1 cellular context compared by ENCODE assay signal in genomic region chr3:15606434-15606891, GRCh38.
TF ChIP-seq lines count a peak whose summit lies in the region.

No MANE protein-coding gene starts in this region.

TF ChIP-seq in HepG2, 621 proteins besides CTCF, POLR2A, EP300 and RAD21 (continued from another document and continues in another):
- no peak for TF ChIP-seq ZNF598 (CRISPR knock-in tag; IDR thresholded peaks at IDR 0.05; ENCODE audit: borderline replicate concordance)
- TF ChIP-seq SIX4 (CRISPR knock-in tag; IDR thresholded peaks at IDR 0.05): no peak
- no peak for TF ChIP-seq AHR (CRISPR knock-in tag; IDR thresholded peaks at IDR 0.05)
- peak; percentile 75; the same call in 1 of the 2 replicates for TF ChIP-seq HMG20A (CRISPR knock-in tag; IDR thresholded peaks at IDR 0.05; ENCODE audit: borderline replicate concordance)
- no peak for TF ChIP-seq ZNF280B (CRISPR knock-in tag; IDR thresholded peaks at IDR 0.05; ENCODE audit: borderline replicate concordance)
- no peak; the same call in 1 of the 2 replicates for TF ChIP-seq HDAC1 (CRISPR knock-in tag; IDR thresholded peaks at IDR 0.05)
- TF ChIP-seq ZNF790 (CRISPR knock-in tag; IDR thresholded peaks at IDR 0.05; ENCODE audit: borderline replicate concordance): no peak
- peak; percentile 96 for TF ChIP-seq MAFF (IDR thresholded peaks at IDR 0.05; ENCODE audit: low read depth, low read length)
- TF ChIP-seq KLF16 (CRISPR knock-in tag; IDR thresholded peaks at IDR 0.05): peak in 1 of 2 experiments; percentile 24; a peak in 1 of 4 replicates
- TF ChIP-seq ZNF883 (CRISPR knock-in tag; IDR thresholded peaks at IDR 0.05; ENCODE audit: not compliant biosample characterization): no peak
- peak; percentile 62; the same call in 1 of the 2 replicates for TF ChIP-seq RXRB (CRISPR knock-in tag; IDR thresholded peaks at IDR 0.05; ENCODE audit: borderline replicate concordance)
- no peak for TF ChIP-seq MYNN (CRISPR knock-in tag; IDR thresholded peaks at IDR 0.05; ENCODE audit: low read depth)
- peak; percentile 70 for TF ChIP-seq HDAC2 (CRISPR knock-in tag; IDR thresholded peaks at IDR 0.05)
- 0 out of 2 replicates have a peak, but pooled peaks have one; percentile 30 for TF ChIP-seq KMT2B (CRISPR knock-in tag; IDR thresholded peaks at IDR 0.05)
- peak; percentile 98 for TF ChIP-seq SOX5 (CRISPR knock-in tag; IDR thresholded peaks at IDR 0.05; ENCODE audit: borderline replicate concordance)
- TF ChIP-seq KLF13 (CRISPR knock-in tag; IDR thresholded peaks at IDR 0.05): no peak
- 0 out of 2 replicates have a peak, but pooled peaks have one; percentile 25 for TF ChIP-seq SMYD3 (CRISPR knock-in tag; IDR thresholded peaks at IDR 0.05)
- peak; percentile 64; the same call in 1 of the 2 replicates for TF ChIP-seq CREM (IDR thresholded peaks at IDR 0.05)
- no peak for TF ChIP-seq CREM (CRISPR knock-in tag; IDR thresholded peaks at IDR 0.05)
- TF ChIP-seq EHMT2 (IDR thresholded peaks at IDR 0.05; ENCODE audit: borderline replicate concordance, low read depth, low read length): peak; percentile 73
- 0 out of 2 replicates have a peak, but pooled peaks have one; percentile 18 for TF ChIP-seq MAX (IDR thresholded peaks at IDR 0.05)
- no peak for TF ChIP-seq ZNF34 (CRISPR knock-in tag; IDR thresholded peaks at IDR 0.05; ENCODE audit: borderline replicate concordance)
- TF ChIP-seq ARID5B (CRISPR knock-in tag; IDR thresholded peaks at IDR 0.05): peak; percentile 89
- peak; percentile 53 for TF ChIP-seq ZEB1 (IDR thresholded peaks at IDR 0.05; ENCODE audit: insufficient replicate concordance, low read depth)
- TF ChIP-seq HHEX (CRISPR knock-in tag; IDR thresholded peaks at IDR 0.05): peak; percentile 29; the same call in 1 of the 2 replicates
- no peak for TF ChIP-seq RXRA (CRISPR knock-in tag; IDR thresholded peaks at IDR 0.05)
- no peak for TF ChIP-seq CREB1 (IDR thresholded peaks at IDR 0.05)
- peak; percentile 43; the same call in 1 of the 2 replicates for TF ChIP-seq CREB1 (CRISPR knock-in tag; IDR thresholded peaks at IDR 0.05)
- TF ChIP-seq RARA (CRISPR knock-in tag; IDR thresholded peaks at IDR 0.05): peak; percentile 59; the same call in 1 of the 2 replicates
- peak; percentile 87 for TF ChIP-seq MAFG (CRISPR knock-in tag; IDR thresholded peaks at IDR 0.05)
- TF ChIP-seq ZFP1 (CRISPR knock-in tag; IDR thresholded peaks at IDR 0.05): no peak
- no peak for TF ChIP-seq PATZ1 (CRISPR knock-in tag; IDR thresholded peaks at IDR 0.05)
- no peak for TF ChIP-seq ZSCAN5A (CRISPR knock-in tag; IDR thresholded peaks at IDR 0.05; ENCODE audit: borderline replicate concordance)
- peak; percentile 45; the same call in 1 of the 2 replicates for TF ChIP-seq ZFX (CRISPR knock-in tag; IDR thresholded peaks at IDR 0.05; ENCODE audit: low read depth)
- TF ChIP-seq GABPA (IDR thresholded peaks at IDR 0.05; ENCODE audit: low read depth, low read length): no peak
- peak; percentile 37; the same call in 1 of the 2 replicates for TF ChIP-seq GABPA (CRISPR knock-in tag; IDR thresholded peaks at IDR 0.05; ENCODE audit: low read depth)
- no peak for TF ChIP-seq SMARCE1 (IDR thresholded peaks at IDR 0.05; ENCODE audit: borderline replicate concordance)
- TF ChIP-seq NR2F6 (IDR thresholded peaks at IDR 0.05): peak; percentile 70
- peak; percentile 77 for TF ChIP-seq NR2F6 (CRISPR knock-in tag; IDR thresholded peaks at IDR 0.05)
- no peak for TF ChIP-seq ZNF674 (CRISPR knock-in tag; IDR thresholded peaks at IDR 0.05; ENCODE audit: low read depth)
- TF ChIP-seq ZBTB38 (CRISPR knock-in tag; IDR thresholded peaks at IDR 0.05): no peak
- peak; percentile 97 for TF ChIP-seq GFI1 (CRISPR knock-in tag; IDR thresholded peaks at IDR 0.05; ENCODE audit: borderline replicate concordance)
- no peak for TF ChIP-seq LCORL (IDR thresholded peaks at IDR 0.05)
- peak; percentile 37; the same call in 1 of the 2 replicates for TF ChIP-seq LCORL (CRISPR knock-in tag; IDR thresholded peaks at IDR 0.05)
- no peak for TF ChIP-seq BCLAF1 (IDR thresholded peaks at IDR 0.05)
- peak in 1 of 2 experiments; percentile 50; a peak in 1 of 4 replicates for TF ChIP-seq NR2F1 (CRISPR knock-in tag; IDR thresholded peaks at IDR 0.05)
- TF ChIP-seq ESRRA (CRISPR knock-in tag; IDR thresholded peaks at IDR 0.05; ENCODE audit: low read depth): 0 out of 2 replicates have a peak, but pooled peaks have one; percentile 14
- no peak for TF ChIP-seq SMAD1 (CRISPR knock-in tag; IDR thresholded peaks at IDR 0.05; ENCODE audit: borderline replicate concordance, low read depth)
- no peak for TF ChIP-seq ZNF775 (CRISPR knock-in tag; IDR thresholded peaks at IDR 0.05; ENCODE audit: borderline replicate concordance)
- TF ChIP-seq TARDBP (CRISPR knock-in tag; IDR thresholded peaks at IDR 0.05): peak; percentile 56; the same call in 1 of the 2 replicates
- TF ChIP-seq ZNF253 (CRISPR knock-in tag; IDR thresholded peaks at IDR 0.05; ENCODE audit: borderline replicate concordance): no peak
- TF ChIP-seq TEF (CRISPR knock-in tag; IDR thresholded peaks at IDR 0.05): no peak
- TF ChIP-seq SALL1 (CRISPR knock-in tag; IDR thresholded peaks at IDR 0.05): peak; percentile 54; the same call in 1 of the 2 replicates
- peak; percentile 75; the same call in 1 of the 2 replicates for TF ChIP-seq NCOR1 (IDR thresholded peaks at IDR 0.05; ENCODE audit: borderline replicate concordance, low read length)
- TF ChIP-seq ELF3 (CRISPR knock-in tag; IDR thresholded peaks at IDR 0.05): peak; percentile 66
- TF ChIP-seq MXI1 (IDR thresholded peaks at IDR 0.05; ENCODE audit: borderline replicate concordance, low read depth, low read length): no peak
- TF ChIP-seq KAT8 (CRISPR knock-in tag; IDR thresholded peaks at IDR 0.05): peak; percentile 48; the same call in 1 of the 2 replicates
- peak; percentile 52; the same call in 1 of the 2 replicates for TF ChIP-seq FOXP1 (IDR thresholded peaks at IDR 0.05)
- TF ChIP-seq FOXP1 (CRISPR knock-in tag; IDR thresholded peaks at IDR 0.05): peak; percentile 83
- 0 out of 2 replicates have a peak, but pooled peaks have one; percentile 14 for TF ChIP-seq GZF1 (CRISPR knock-in tag; IDR thresholded peaks at IDR 0.05)
- TF ChIP-seq ERF (CRISPR knock-in tag; IDR thresholded peaks at IDR 0.05): peak; percentile 69; the same call in 1 of the 2 replicates
- peak; percentile 75 for TF ChIP-seq FOXP4 (CRISPR knock-in tag; IDR thresholded peaks at IDR 0.05)
- peak; percentile 72 for TF ChIP-seq KDM6A (CRISPR knock-in tag; IDR thresholded peaks at IDR 0.05; ENCODE audit: low read depth)
